ENCODE assay signal across 8 cellular contexts in genomic region chr6:150600302-150601017, GRCh38. TPM values are rescaled to one million over a fixed set of nuclear protein-coding genes. Genes with fewer than 3 reads are reported as not detected.
DNase-seq lines count a peak whose midpoint lies in the region; ATAC-seq and TF ChIP-seq lines count a peak whose summit lies in the region.

No MANE protein-coding gene starts in this region.

- TF ChIP-seq EP300 in gastroesophageal sphincter (IDR thresholded peaks at IDR 0.05) = no peak
- TF ChIP-seq EP300 in tibial nerve (IDR thresholded peaks at IDR 0.05) = peak in 1 of 2 donors; percentile 70

- WGBS in gastroesophageal sphincter (ENCODE audit: low coverage in 1 of 2), 2 donors = 0% methylated on average over 5 to 6 of the region's 69 CpGs
- 1 to 2% methylated on average over 14 to 56 of the region's 69 CpGs for WGBS in tibial nerve, 2 donors

- TF ChIP-seq POLR2A in gastroesophageal sphincter (IDR thresholded peaks at IDR 0.05) (peak in 1 of 2 donors; percentile 15), tibial nerve (IDR thresholded peaks at IDR 0.05) (peak in 1 of 2 donors; percentile 40)

- TF ChIP-seq CTCF in gastroesophageal sphincter (IDR thresholded peaks at IDR 0.05) = peak in 3 of 4 experiments; percentile 34 to 50 (median 43)
- no peak for TF ChIP-seq CTCF in omental fat pad (IDR thresholded peaks at IDR 0.05)
- TF ChIP-seq CTCF in tibial nerve (IDR thresholded peaks at IDR 0.05) = peak; percentile 16 to 58 (median 37)

- in situ Hi-C loops in Caki2 (cut with HindIII; ENCODE audit: low pct_unique_long_range_greater_than_20kb, low sequenced_read_pairs) = no loop called here

- H3K27ac ChIP-seq in gastroesophageal sphincter (peak overlapping the region in 3 of 4 donors; percentile 77 to 88 (median 81)), tibial nerve (peak overlapping the region; percentile 47 to 92 (median 86))

- peaks cover 0 to 24% (median 0%) of the 10 kb centered on the region in 3 donors for H3K4me1 ChIP-seq in gastroesophageal sphincter
- peaks cover 0 to 6% (median 5%) of the 10 kb centered on the region in 4 donors for H3K4me1 ChIP-seq in tibial nerve

- no peaks in the 10 kb centered on the region for H3K9me3 ChIP-seq in gastroesophageal sphincter
- H3K9me3 ChIP-seq in tibial nerve = no peaks in the 10 kb centered on the region

- H3K27me3 ChIP-seq in gastroesophageal sphincter = peaks cover 16% of the 10 kb centered on the region
- H3K27me3 ChIP-seq in tibial nerve = peaks cover 0 to 8% of the 10 kb centered on the region in 2 donors

- ATAC-seq in GM19467 (IDR thresholded peaks at IDR 0.05; ENCODE audit: unreplicated experiment) = peak; percentile 67
- ATAC-seq in gastroesophageal sphincter = peak; percentile 55
- ATAC-seq in omental fat pad (ENCODE audit: low FRiP score) = peak; percentile 76

- H3K36me3 ChIP-seq in gastroesophageal sphincter (no peaks in the 10 kb centered on the region), tibial nerve (no peaks in the 10 kb centered on the region)

- H3K4me3 ChIP-seq in gastroesophageal sphincter (peak overlapping the region; percentile 52 to 85), tibial nerve (peak overlapping the region; percentile 44 to 79 (median 70))

- peak; percentile 65 for DNase-seq in Caki2 (ENCODE audit: low read depth)
- peak; percentile 58 for DNase-seq in HK-2 (ENCODE audit: unreplicated experiment)
- DNase-seq in RPMI7951 (ENCODE audit: low read depth) = peak; percentile 32
- peak; percentile 18 for DNase-seq in activated gamma-delta T cell treated with anti-CD3 and anti-CD28 coated beads, Interleukin-2, amount 50 U/mL, for 16 hours (ENCODE audit: low read depth)
- DNase-seq in omental fat pad (ENCODE audit: low spot score) = peak; percentile 48
- peak; percentile 28 to 52 for DNase-seq in tibial nerve (ENCODE audit: low spot score in 2 of 2)

RNA-seq across cellular contexts. Expression of gene PLEKHG1, which starts 0.8 kb away (rescaled TPM):
- total RNA-seq in Caki2 (2014; rRNA removed; shearing (Covaris generic); ENCODE audit: low replicate concordance) = 0.23 and 1.7 TPM in 2 replicates
- under 0.01 and 0.12 TPM in 2 replicates for total RNA-seq in RPMI7951 (2014; rRNA removed; shearing (Covaris generic))
- total RNA-seq in gastroesophageal sphincter (10 to 100 TPM in 3 of 4 donors, 1 to 10 TPM in 1; 4.2 to 14.7 (median 13.9) TPM), omental fat pad (10 to 100 TPM; 21.6 to 99.8 (median 49.1) TPM), tibial nerve (10 to 100 TPM; 25.6 to 50.1 (median 39.7) TPM)

Comparison
In these comparisons a context has a peak if more than half of its experiments do, and no peak if none do; other contexts are left out.
1. Peak in every context shown above with its lines: DNase-seq, ATAC-seq, H3K4me3 ChIP-seq and H3K27ac ChIP-seq.
2. CTCF ChIP-seq: peak in gastroesophageal sphincter (3 of 4) and tibial nerve (5 of 5); none in omental fat pad (0 of 3).